Comparison of ENCODE assay signal across 16 cellular contexts in the genomic region with DNA sequence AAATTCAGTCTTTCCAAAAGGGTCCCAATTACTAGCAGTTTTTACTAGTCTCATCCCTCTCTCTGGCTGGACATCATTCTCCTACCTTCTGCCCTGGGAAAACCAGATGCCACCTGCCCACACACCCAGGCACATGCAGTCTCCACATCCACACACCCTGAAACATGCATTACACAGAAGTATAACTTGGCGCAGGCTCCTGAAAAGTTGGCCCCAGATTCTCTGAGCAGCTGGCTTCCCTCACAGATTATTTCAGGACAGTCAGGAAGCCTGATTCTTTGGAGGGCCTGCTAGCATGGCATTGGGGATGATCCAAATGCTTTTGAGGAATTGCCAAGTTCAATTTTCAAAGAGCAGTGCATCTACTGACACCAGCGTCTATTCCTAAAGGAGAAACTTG. TPM values are rescaled to one million over a fixed set of nuclear protein-coding genes. Genes with fewer than 3 reads are reported as not detected.
DNase-seq lines count a peak whose midpoint lies in the region; ATAC-seq and TF ChIP-seq lines count a peak whose summit lies in the region.
"Had no signal": no experiment of that assay in that cellular context is flagged by ENCODE, and none has a peak within 500 bp of the region (broad histone marks: within the 10 kb centered on the region; RNA-seq: fewer than 3 reads in every experiment).

No MANE protein-coding gene starts in this region.

- intact Hi-C loops in dorsolateral prefrontal cortex (cut with DNase I) = no loop called here

- H2BK120ac ChIP-seq in neuronal stem cell (ENCODE audit: low read depth, low read length) (no peak overlapping the region), mesenchymal stem cell (ENCODE audit: low read depth, low read length) (no peak overlapping the region)

- H3K14ac ChIP-seq in neuronal stem cell (ENCODE audit: low read length) (no peak overlapping the region), mesenchymal stem cell (ENCODE audit: low read length in 2 of 2) (no peak overlapping the region)

- no peak for TF ChIP-seq CTCF in dorsolateral prefrontal cortex (IDR thresholded peaks at IDR 0.05 in 54 of 56, conservative IDR thresholded peaks at IDR 0.05 in 2 of 56; ENCODE audit: low read depth in 1 of 56, partially characterized antibody in 56 of 56)

- no peak overlapping the region for H3K23ac ChIP-seq in neuronal stem cell (ENCODE audit: low read depth, low read length, poor library complexity)
- H3K23ac ChIP-seq in mesenchymal stem cell (ENCODE audit: low read length in 2 of 2) = no peak overlapping the region

- H2BK5ac ChIP-seq in neuronal stem cell (ENCODE audit: low read length) (no peak overlapping the region), mesenchymal stem cell (ENCODE audit: low read depth, low read length, poor library complexity, severe bottlenecking) (no peak overlapping the region)

- H3K18ac ChIP-seq in neuronal stem cell (ENCODE audit: low read length) (no peak overlapping the region), mesenchymal stem cell (ENCODE audit: low read depth in 1 of 2, low read length in 2 of 2) (no peak overlapping the region)

- no CpG with 5 or more reads among the region's 2 CpGs for WGBS in neuronal stem cell (ENCODE audit: extremely low coverage in 2 of 2, insufficient read length in 2 of 2, insufficient replicate concordance in 1 of 2), 2 donors
- 97% methylated on average over 2 of the region's 2 CpGs for WGBS in mesenchymal stem cell

- H4K8ac ChIP-seq in neuronal stem cell (ENCODE audit: low read depth, low read length) (no peak overlapping the region), mesenchymal stem cell (ENCODE audit: low read length) (no peak overlapping the region)

- ATAC-seq in HG02588 (IDR thresholded peaks at IDR 0.05; ENCODE audit: unreplicated experiment) = no peak

- H3K79me1 ChIP-seq in neuronal stem cell (ENCODE audit: low read depth, low read length) = no peaks in the 10 kb centered on the region
- H3K79me1 ChIP-seq in mesenchymal stem cell (replicated peaks; ENCODE audit: low read length, poor library complexity, severe bottlenecking) = no peaks in the 10 kb centered on the region

- H2BK15ac ChIP-seq in neuronal stem cell (ENCODE audit: low read length) = no peak overlapping the region
- no peak overlapping the region for H2BK15ac ChIP-seq in mesenchymal stem cell (ENCODE audit: low read depth, poor library complexity, severe bottlenecking)

- H3K4me1 ChIP-seq in neuronal stem cell (ENCODE audit: control insufficient read depth in 2 of 2, insufficient read depth in 1 of 2, low read depth in 1 of 2, low read length in 2 of 2) (no peaks in the 10 kb centered on the region), mesenchymal stem cell (ENCODE audit: control insufficient read depth, insufficient read depth, low read depth, low read length) (no peaks in the 10 kb centered on the region)

- H3K9me3 ChIP-seq in neuronal stem cell (replicated peaks in 1 of 2; ENCODE audit: control insufficient read depth in 2 of 2, insufficient read depth in 1 of 2, low read depth in 1 of 2, low read length in 2 of 2) (no peaks in the 10 kb centered on the region), mesenchymal stem cell (ENCODE audit: control insufficient read depth, low read length) (no peaks in the 10 kb centered on the region)

- H4K91ac ChIP-seq in neuronal stem cell (ENCODE audit: low read depth, low read length, poor library complexity) (no peak overlapping the region), mesenchymal stem cell (ENCODE audit: low read length) (no peak overlapping the region)

- no peak overlapping the region for H2BK12ac ChIP-seq in neuronal stem cell (ENCODE audit: low read length)
- H2BK12ac ChIP-seq in mesenchymal stem cell (ENCODE audit: low read length in 2 of 2) = no peak overlapping the region

- H3K4me2 ChIP-seq in neuronal stem cell (ENCODE audit: insufficient read depth, low read length, poor library complexity, severe bottlenecking) (no peak overlapping the region), mesenchymal stem cell (ENCODE audit: low read length, poor library complexity, severe bottlenecking) (no peak overlapping the region)
- H3K4me2 ChIP-seq: PC-9 had no signal

- H2AK5ac ChIP-seq in neuronal stem cell (ENCODE audit: low read depth, low read length) (no peak overlapping the region), mesenchymal stem cell (ENCODE audit: low read length, severe bottlenecking) (no peak overlapping the region)

- H3K27ac ChIP-seq in dorsolateral prefrontal cortex (peak overlapping the region in 1 of 59 donors; percentile 19), neuronal stem cell (replicated peaks; ENCODE audit: low read length) (no peak overlapping the region), mesenchymal stem cell (ENCODE audit: low read length, poor library complexity, severe bottlenecking) (no peak overlapping the region)
- H3K27ac ChIP-seq: 22Rv1, GM23248, PC-9 had no signal

- H2AFZ ChIP-seq in neuronal stem cell (ENCODE audit: low read length) = no peak overlapping the region
- H2AFZ ChIP-seq in mesenchymal stem cell (ENCODE audit: low read depth, low read length) = no peak overlapping the region
- H2AFZ ChIP-seq: GM23248, PC-9 had no signal

- no peaks in the 10 kb centered on the region for H3K27me3 ChIP-seq in dorsolateral prefrontal cortex
- peaks cover 0 to 4% (median 0%) of the 10 kb centered on the region in 3 experiments for H3K27me3 ChIP-seq in neuronal stem cell (ENCODE audit: control insufficient read depth in 3 of 3, insufficient read depth in 3 of 3, low read depth in 1 of 3, low read length in 3 of 3)
- H3K27me3 ChIP-seq in mesenchymal stem cell (ENCODE audit: control insufficient read depth in 1 of 2, insufficient read depth in 1 of 2, low read length in 2 of 2) = peaks cover 0 to 5% of the 10 kb centered on the region in 2 experiments

- DNase-seq in NCI-H1092 (lab: John Stamatoyannopoulos, UW) (peak; percentile 1), NCI-H1092 treated with DMSO at 0.1 percent for 48 hours (lab: John Stamatoyannopoulos, UW) (no peak), DMS 273 treated with DMSO at 0.1 percent for 48 hours (lab: John Stamatoyannopoulos, UW) (peak; percentile 84), dorsolateral prefrontal cortex (peak in 8 of 10 donors; percentile 14 to 67 (median 55)), occipital lobe (lab: John Stamatoyannopoulos, UW) (peak; percentile 43), neuronal stem cell (ENCODE audit: low spot score) (no peak), mesenchymal stem cell (no peak)
- DNase-seq: CD8-positive, alpha-beta memory T cell; GF-D8; GM23248; HCEC 1CT; NCI-H2029; PC-9; SW 1271 had no signal

- H3K4me3 ChIP-seq in dorsolateral prefrontal cortex (no peak overlapping the region), neuronal stem cell (ENCODE audit: low read length in 2 of 2) (no peak overlapping the region), mesenchymal stem cell (ENCODE audit: insufficient read depth in 1 of 2, low read depth in 1 of 2, low read length in 2 of 2) (no peak overlapping the region)
- H3K4me3 ChIP-seq: GM23248, PC-9 had no signal

- H3K4ac ChIP-seq in neuronal stem cell (ENCODE audit: low read length) (no peak overlapping the region), mesenchymal stem cell (ENCODE audit: low read depth in 1 of 2, low read length in 2 of 2) (no peak overlapping the region)

- no peaks in the 10 kb centered on the region for H3K36me3 ChIP-seq in neuronal stem cell (replicated peaks in 1 of 2; ENCODE audit: control insufficient read depth in 2 of 2, insufficient read depth in 2 of 2, low read length in 2 of 2)
- H3K36me3 ChIP-seq in mesenchymal stem cell (ENCODE audit: control insufficient read depth in 1 of 2, insufficient read depth in 2 of 2, low read depth in 1 of 2, low read length in 2 of 2) = no peaks in the 10 kb centered on the region

- H3K9ac ChIP-seq in neuronal stem cell (ENCODE audit: low read depth, low read length, poor library complexity) (no peak overlapping the region), mesenchymal stem cell (ENCODE audit: low read length) (no peak overlapping the region)
- H3K9ac ChIP-seq: GM23248 had no signal

RNA-seq across cellular contexts. Expression of a gene that starts 27.8 kb away (rescaled TPM):
- total RNA-seq in dorsolateral prefrontal cortex = 10 to 100 TPM; 17.2 to 36.0 (median 26.6) TPM
- 54.4 TPM for total RNA-seq in occipital lobe
- polyA plus RNA-seq in neuronal stem cell (2013, experiment 1 of 2) = 4.6 TPM
- polyA plus RNA-seq in neuronal stem cell (2013, experiment 2 of 2) = 4.9 TPM
- polyA plus RNA-seq in mesenchymal stem cell (2013, experiment 1 of 2) = 7.7 TPM
- polyA plus RNA-seq in mesenchymal stem cell (2013, experiment 2 of 2) = 7.8 TPM

Comparison
In these comparisons a context has a peak if more than half of its experiments do, and no peak if none do; other contexts are left out.
1. DNase-seq: peak in NCI-H1092 (single experiment), DMS 273 treated with DMSO at 0.1 percent for 48 hours (single experiment), dorsolateral prefrontal cortex (8 of 10) and occipital lobe (single experiment); none in NCI-H1092 treated with DMSO at 0.1 percent for 48 hours (single experiment), neuronal stem cell (single experiment) and mesenchymal stem cell (single experiment).